In genomic region chr19:33492951-33493350, GRCh38 we compare ENCODE assay signal across 21 cellular contexts.
"Had no signal": no experiment of that assay in that cellular context is flagged by ENCODE, and none has a peak within 500 bp of the region (broad histone marks: within the 10 kb centered on the region; RNA-seq: fewer than 3 reads in every experiment).

No MANE protein-coding gene starts in this region.

- H3K4me3 Mint-ChIP-seq: central memory CD8-positive, alpha-beta T cell; effector memory CD8-positive, alpha-beta T cell; immature natural killer cell; naive thymus-derived CD8-positive, alpha-beta T cell; nephron progenitor cell; stimulated activated naive CD8-positive, alpha-beta T cell treated with anti-CD3 and anti-CD28 coated beads, Interleukin-15, amount 100 ng/mL, for 72 hours; type B pancreatic cell had no signal

- H3K36me3 Mint-ChIP-seq: type B pancreatic cell had no signal

- H3K27me3 ChIP-seq: pancreas, thyroid gland had no signal

- H3K27me3 Mint-ChIP-seq: central memory CD8-positive, alpha-beta T cell; effector memory CD8-positive, alpha-beta T cell; naive thymus-derived CD8-positive, alpha-beta T cell; progenitor cell of endocrine pancreas; stimulated activated naive CD8-positive, alpha-beta T cell treated with anti-CD3 and anti-CD28 coated beads, Interleukin-15, amount 100 ng/mL, for 72 hours; type B pancreatic cell had no signal

- H3K27ac ChIP-seq: pancreas, thyroid gland had no signal

- DNase-seq: cortex of kidney; effector memory CD8-positive, alpha-beta T cell; hypothalamus; immature natural killer cell; islet precursor cell; mammary epithelial cell; naive thymus-derived CD8-positive, alpha-beta T cell; nephron progenitor cell; occipital lobe; small intestine; stimulated activated CD4-positive, alpha-beta T cell treated with anti-CD3 and anti-CD28 coated beads, Interleukin-12 subunit alpha, Interleukin-12 subunit beta, amount 100 ng/mL, for 4 hours; stimulated activated CD4-positive, alpha-beta T cell treated with anti-CD3 and anti-CD28 coated beads, Interleukin-1b, Interleukin-23, amount 100 ng/mL, for 48 hours; stimulated activated CD4-positive, alpha-beta T cell treated with anti-CD3 and anti-CD28 coated beads, Interleukin-4, amount 100 ng/mL, for 1 hour; stimulated activated CD8-positive, alpha-beta memory T cell treated with anti-CD3 and anti-CD28 coated beads, Interleukin-4, amount 100 ng/mL, for 48 hours; stimulated activated naive CD4-positive, alpha-beta T cell; stimulated activated naive CD8-positive, alpha-beta T cell treated with anti-CD3 and anti-CD28 coated beads, Interleukin-15, amount 100 ng/mL, for 72 hours; thyroid gland had no signal

- H3K4me3 ChIP-seq: pancreas, thyroid gland had no signal

- H3K27ac Mint-ChIP-seq: immature natural killer cell, nephron progenitor cell, progenitor cell of endocrine pancreas, type B pancreatic cell had no signal

- H3K4me1 Mint-ChIP-seq: immature natural killer cell; stimulated activated naive CD8-positive, alpha-beta T cell treated with anti-CD3 and anti-CD28 coated beads, Interleukin-15, amount 100 ng/mL, for 72 hours had no signal

- H3K36me3 ChIP-seq: pancreas, thyroid gland had no signal

- H3K9me3 Mint-ChIP-seq: central memory CD8-positive, alpha-beta T cell; effector memory CD8-positive, alpha-beta T cell; immature natural killer cell; naive thymus-derived CD8-positive, alpha-beta T cell; nephron progenitor cell; stimulated activated naive CD8-positive, alpha-beta T cell treated with anti-CD3 and anti-CD28 coated beads, Interleukin-15, amount 100 ng/mL, for 72 hours; type B pancreatic cell had no signal

- H3K4me1 ChIP-seq: pancreas, thyroid gland had no signal

- H3K9me3 ChIP-seq: pancreas, thyroid gland had no signal

- ATAC-seq: effector memory CD8-positive, alpha-beta T cell; naive thymus-derived CD8-positive, alpha-beta T cell; pancreas; stimulated activated naive CD8-positive, alpha-beta T cell treated with anti-CD3 and anti-CD28 coated beads, Interleukin-15, amount 100 ng/mL, for 72 hours had no signal
